Comparison of ENCODE assay signal across 18 cellular contexts in genomic region chr2:234355798-234356365, GRCh38.
DNase-seq lines count a peak whose midpoint lies in the region; ATAC-seq, FAIRE-seq and TF ChIP-seq lines count a peak whose summit lies in the region.
"Had no signal": no experiment of that assay in that cellular context is flagged by ENCODE, and none has a peak within 500 bp of the region (broad histone marks: within the 10 kb centered on the region; RNA-seq: fewer than 3 reads in every experiment).

No MANE protein-coding gene starts in this region.

- no peak for FAIRE-seq in GM12891 (lab: Jason Lieb, UNC)
- FAIRE-seq: GM12892, kidney had no signal

- H3K4me2 ChIP-seq in DOHH2 (ENCODE audit: low read length), result peak overlapping the region; percentile 66

- POLR2A ChIA-PET in CD4-positive, alpha-beta T cell (lab: Charles Lee), result no interaction called here
- POLR2A ChIA-PET in activated CD8-positive, alpha-beta T cell treated with anti-CD3 and anti-CD28 coated beads, Interleukin-2, amount 10 ng/mL, durations not matched to agents 7 days and 5 days (lab: Charles Lee), result no interaction called here

- no peaks in the 10 kb centered on the region for H4K20me1 ChIP-seq in DOHH2 (ENCODE audit: control insufficient read depth, insufficient read depth, low read depth, low read length)

- no peaks in the 10 kb centered on the region for H3K79me2 ChIP-seq in DOHH2 (ENCODE audit: control insufficient read depth, low read length)

- H3K27me3 ChIP-seq in CD4-positive, alpha-beta T cell (ENCODE audit: control insufficient read depth, insufficient read depth, low read length), result no peaks in the 10 kb centered on the region
- no peaks in the 10 kb centered on the region for H3K27me3 ChIP-seq in DOHH2 (ENCODE audit: control insufficient read depth, low read length)
- H3K27me3 ChIP-seq in foreskin keratinocyte, result no peaks in the 10 kb centered on the region
- H3K27me3 ChIP-seq: body of pancreas, ovary, tibial nerve had no signal

- no peak for TF ChIP-seq POLR2A in GM12891 (IDR thresholded peaks at IDR 0.05; ENCODE audit: low read depth, low read length)

- no peaks in the 10 kb centered on the region for H3K9me2 ChIP-seq in DOHH2 (replicated peaks; ENCODE audit: control insufficient read depth, low read length)

- H3K4me3 Mint-ChIP-seq in CD4-positive, alpha-beta T cell, result no peak overlapping the region
- H3K4me3 Mint-ChIP-seq in activated CD8-positive, alpha-beta T cell treated with anti-CD3 and anti-CD28 coated beads, Interleukin-2, amount 10 ng/mL, durations not matched to agents 7 days and 5 days, result no peak overlapping the region
- H3K4me3 Mint-ChIP-seq in naive B cell, result peak overlapping the region in 1 of 8 donors; percentile 60
- H3K4me3 Mint-ChIP-seq: stimulated activated naive CD8-positive, alpha-beta T cell treated with anti-CD3 and anti-CD28 coated beads, Interleukin-15, amount 100 ng/mL, for 72 hours had no signal

- no peaks in the 10 kb centered on the region for H3F3A ChIP-seq in DOHH2 (ENCODE audit: control insufficient read depth, insufficient read depth)

- H3K9me3 Mint-ChIP-seq in CD4-positive, alpha-beta T cell, result peaks cover 6% of the 10 kb centered on the region
- H3K9me3 Mint-ChIP-seq in activated CD8-positive, alpha-beta T cell treated with anti-CD3 and anti-CD28 coated beads, Interleukin-2, amount 10 ng/mL, durations not matched to agents 7 days and 5 days (ENCODE audit: insufficient read depth), result peaks cover 18% of the 10 kb centered on the region
- peaks cover 3 to 32% (median 17%) of the 10 kb centered on the region in 7 donors for H3K9me3 Mint-ChIP-seq in naive B cell

- H3K27ac ChIP-seq in CD4-positive, alpha-beta T cell (ENCODE audit: low read depth, low read length), result no peak overlapping the region
- H3K27ac ChIP-seq in DOHH2 (ENCODE audit: low read depth, low read length) (peak overlapping the region; percentile 72), foreskin keratinocyte (no peak overlapping the region)
- H3K27ac ChIP-seq: body of pancreas, ovary, tibial nerve had no signal

- ATAC-seq in CD4-positive, alpha-beta T cell (ENCODE audit: poor library complexity), result no peak
- ATAC-seq in activated CD8-positive, alpha-beta T cell treated with anti-CD3 and anti-CD28 coated beads, Interleukin-2, amount 10 ng/mL, durations not matched to agents 7 days and 5 days, result no peak
- ATAC-seq in naive B cell (ENCODE audit: low read depth in 2 of 2), result no peak
- no peak for ATAC-seq in GM21528 (IDR thresholded peaks at IDR 0.05; ENCODE audit: low FRiP score, unreplicated experiment)
- ATAC-seq in foreskin keratinocyte, result no peak
- ATAC-seq: body of pancreas; right cardiac atrium; stimulated activated naive CD8-positive, alpha-beta T cell treated with anti-CD3 and anti-CD28 coated beads, Interleukin-15, amount 100 ng/mL, for 72 hours had no signal

- TF ChIP-seq CTCF in CD4-positive, alpha-beta T cell (IDR thresholded peaks at IDR 0.05), result no peak
- TF ChIP-seq CTCF in DOHH2 (IDR thresholded peaks at IDR 0.05; ENCODE audit: low read depth, low read length, poor library complexity, severe bottlenecking), result no peak
- no peak for TF ChIP-seq CTCF in foreskin keratinocyte (conservative IDR thresholded peaks at IDR 0.05)

- intact Hi-C loops in CD4-positive, alpha-beta T cell (cut with DNase I, micrococcal nuclease), result no loop called here

- DNase-seq in CD4-positive, alpha-beta T cell, result no peak
- DNase-seq in activated CD8-positive, alpha-beta T cell treated with anti-CD3 and anti-CD28 coated beads, Interleukin-2, amount 10 ng/mL, durations not matched to agents 7 days and 5 days, result no peak
- DNase-seq in naive B cell (no peak), GM12891 (ENCODE audit: insufficient read length, low spot score) (no peak), foreskin keratinocyte (no peak)
- no peak for DNase-seq in effector CD4-positive, alpha-beta T cell
- DNase-seq: body of pancreas; kidney; NCI-H1092 treated with DMSO at 0.1 percent for 48 hours; NCI-H2029 treated with DMSO at 0.1 percent for 48 hours; ovary; right cardiac atrium; stimulated activated CD4-positive, alpha-beta T cell treated with anti-CD3 and anti-CD28 coated beads, Interleukin-4, amount 100 ng/mL, for 4 hours; stimulated activated naive CD8-positive, alpha-beta T cell treated with anti-CD3 and anti-CD28 coated beads, Interleukin-15, amount 100 ng/mL, for 72 hours had no signal

- H3K4me3 ChIP-seq in DOHH2 (ENCODE audit: low read length), result peak overlapping the region; percentile 42; the same call in 1 of the 2 replicates
- H3K4me3 ChIP-seq: body of pancreas, ovary, tibial nerve had no signal

- peak overlapping the region; percentile 5 for H3K27ac Mint-ChIP-seq in CD4-positive, alpha-beta T cell
- H3K27ac Mint-ChIP-seq in activated CD8-positive, alpha-beta T cell treated with anti-CD3 and anti-CD28 coated beads, Interleukin-2, amount 10 ng/mL, durations not matched to agents 7 days and 5 days, result peak overlapping the region; percentile 26
- peak overlapping the region in 4 of 6 donors; percentile 17 to 60 (median 40) for H3K27ac Mint-ChIP-seq in naive B cell
- H3K27ac Mint-ChIP-seq: stimulated activated naive CD8-positive, alpha-beta T cell treated with anti-CD3 and anti-CD28 coated beads, Interleukin-15, amount 100 ng/mL, for 72 hours had no signal

- H3K4me1 Mint-ChIP-seq in CD4-positive, alpha-beta T cell (ENCODE audit: low read depth), result peaks cover 44% of the 10 kb centered on the region
- H3K4me1 Mint-ChIP-seq in activated CD8-positive, alpha-beta T cell treated with anti-CD3 and anti-CD28 coated beads, Interleukin-2, amount 10 ng/mL, durations not matched to agents 7 days and 5 days (ENCODE audit: low read depth), result peaks cover 20% of the 10 kb centered on the region
- peaks cover 13 to 16% (median 13%) of the 10 kb centered on the region in 3 donors for H3K4me1 Mint-ChIP-seq in naive B cell

- H3K36me3 Mint-ChIP-seq in CD4-positive, alpha-beta T cell (ENCODE audit: low read depth), result no peaks in the 10 kb centered on the region
- H3K36me3 Mint-ChIP-seq in activated CD8-positive, alpha-beta T cell treated with anti-CD3 and anti-CD28 coated beads, Interleukin-2, amount 10 ng/mL, durations not matched to agents 7 days and 5 days (ENCODE audit: low read depth), result peaks cover 12% of the 10 kb centered on the region
- peaks cover 11 to 13% of the 10 kb centered on the region in 2 donors for H3K36me3 Mint-ChIP-seq in naive B cell

- H3K9me3 ChIP-seq in CD4-positive, alpha-beta T cell (ENCODE audit: control insufficient read depth, low read length), result peaks cover 8% of the 10 kb centered on the region
- peaks cover 8% of the 10 kb centered on the region; the same call in 1 of the 2 replicates for H3K9me3 ChIP-seq in DOHH2 (ENCODE audit: control insufficient read depth, insufficient read depth, low read length)
- H3K9me3 ChIP-seq: body of pancreas, ovary had no signal

- CTCF ChIA-PET in CD4-positive, alpha-beta T cell (lab: Charles Lee), result no interaction called here
- CTCF ChIA-PET in activated CD8-positive, alpha-beta T cell treated with anti-CD3 and anti-CD28 coated beads, Interleukin-2, amount 10 ng/mL, durations not matched to agents 7 days and 5 days (lab: Charles Lee), result interaction anchor here (0.6 to 0.7 kb wide), 2 partner anchors 12 to 15 kb away, joined by 3 read pairs; no protein-coding TSS in a partner anchor

- no peaks in the 10 kb centered on the region for H3K27me3 Mint-ChIP-seq in CD4-positive, alpha-beta T cell
- no peaks in the 10 kb centered on the region for H3K27me3 Mint-ChIP-seq in activated CD8-positive, alpha-beta T cell treated with anti-CD3 and anti-CD28 coated beads, Interleukin-2, amount 10 ng/mL, durations not matched to agents 7 days and 5 days (ENCODE audit: low read depth)
- peaks cover 3 to 20% (median 7%) of the 10 kb centered on the region in 3 donors for H3K27me3 Mint-ChIP-seq in naive B cell
- H3K27me3 Mint-ChIP-seq: stimulated activated naive CD8-positive, alpha-beta T cell treated with anti-CD3 and anti-CD28 coated beads, Interleukin-15, amount 100 ng/mL, for 72 hours had no signal

- no peaks in the 10 kb centered on the region for H3K36me3 ChIP-seq in DOHH2 (ENCODE audit: control insufficient read depth, low read length)
- H3K36me3 ChIP-seq: ovary, tibial nerve had no signal

- peaks cover 29% of the 10 kb centered on the region for H3K4me1 ChIP-seq in DOHH2 (ENCODE audit: control insufficient read depth, low read length)
- H3K4me1 ChIP-seq in foreskin keratinocyte, result no peaks in the 10 kb centered on the region
- H3K4me1 ChIP-seq: body of pancreas, tibial nerve had no signal

TF ChIP-seq in GM12891, 5 proteins besides CTCF, POLR2A, EP300 and RAD21:
- TF ChIP-seq SPI1 (IDR thresholded peaks at IDR 0.05; ENCODE audit: low read depth, low read length) (no peak), POU2F2 (IDR thresholded peaks at IDR 0.05; ENCODE audit: low read depth, low read length) (no peak)
